Comparison of ENCODE assay signal across 6 cellular contexts in the genomic region with DNA sequence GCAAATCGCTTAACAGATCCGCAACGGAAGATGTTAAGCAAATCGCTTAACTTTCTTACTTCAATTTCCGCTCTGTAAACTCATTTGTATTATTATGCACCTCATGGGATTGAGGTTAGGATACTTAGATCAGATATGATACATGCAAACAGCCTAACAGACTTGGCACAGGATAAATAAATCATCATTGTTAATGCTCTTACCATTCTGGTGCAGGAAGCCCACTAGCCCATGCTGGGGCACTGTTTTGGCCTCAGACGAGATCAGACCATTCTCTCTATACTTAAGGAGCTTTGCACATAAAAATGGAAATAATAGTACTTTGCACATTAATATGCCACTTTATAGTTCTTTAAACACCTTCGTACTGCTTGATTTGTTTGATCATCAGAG. TPM values are rescaled to one million over a fixed set of nuclear protein-coding genes. Genes with fewer than 3 reads are reported as not detected.
DNase-seq lines count a peak whose midpoint lies in the region; ATAC-seq and TF ChIP-seq lines count a peak whose summit lies in the region.

No MANE protein-coding gene starts in this region.

- CTCF ChIA-PET in BJ (lab: Yijun Ruan, JAX): interaction anchor here (1.0 kb wide), 1 partner anchor 29 kb away, joined by 3 read pairs; no protein-coding TSS in a partner anchor

- TF ChIP-seq CTCF in BJ (IDR thresholded peaks at IDR 0.05; ENCODE audit: insufficient read depth, low read depth, low read length): no peak

- no peak for TF ChIP-seq POLR2A in erythroblast (IDR thresholded peaks at IDR 0.05; ENCODE audit: low read length)

- POLR2A ChIA-PET in BJ (lab: Charles Lee): no interaction called here

- H3K4me1 ChIP-seq in subcutaneous abdominal adipose tissue (ENCODE audit: control insufficient read depth in 5 of 5, insufficient read depth in 5 of 5, low read length in 5 of 5): peaks cover 0 to 26% (median 23%) of the 10 kb centered on the region in 5 donors

- H3K27ac ChIP-seq in subcutaneous abdominal adipose tissue (ENCODE audit: low read depth, low read length): peak overlapping the region; percentile 98

- no peak for ATAC-seq in GM21528 (IDR thresholded peaks at IDR 0.05; ENCODE audit: low FRiP score, unreplicated experiment)

- H3K27me3 ChIP-seq in BJ (ENCODE audit: control insufficient read depth, insufficient read depth, low read length) (no peaks in the 10 kb centered on the region), subcutaneous abdominal adipose tissue (ENCODE audit: control insufficient read depth in 5 of 5, insufficient read depth in 4 of 5, low read length in 5 of 5) (no peaks in the 10 kb centered on the region)

- H3K36me3 ChIP-seq in BJ (ENCODE audit: control insufficient read depth, insufficient read depth, low read length) (no peaks in the 10 kb centered on the region; the same call in 1 of the 2 replicates), subcutaneous abdominal adipose tissue (ENCODE audit: control insufficient read depth in 5 of 5, insufficient read depth in 5 of 5, low read length in 5 of 5) (peaks cover 7 to 20% (median 9%) of the 10 kb centered on the region in 5 donors)

- H3K9me3 ChIP-seq in subcutaneous abdominal adipose tissue (ENCODE audit: control insufficient read depth in 5 of 5, low read length in 5 of 5): no peaks in the 10 kb centered on the region

- DNase-seq in BJ (ENCODE audit: low read depth): no peak
- DNase-seq in NCI-H1417 treated with DMSO at 0.1 percent for 48 hours (lab: John Stamatoyannopoulos, UW): peak; percentile 2
- DNase-seq in erythroblast (lab: John Stamatoyannopoulos, UW): peak; percentile 72 to 78
- no peak for DNase-seq in iPS-NIHi11 (ENCODE audit: low spot score)

- H3K4me3 ChIP-seq in BJ (ENCODE audit: low read depth, low read length) (peak overlapping the region; percentile 64), subcutaneous abdominal adipose tissue (ENCODE audit: low read depth in 1 of 5, low read length in 5 of 5) (peak overlapping the region; percentile 79 to 94 (median 90))

- H3K9ac ChIP-seq in subcutaneous abdominal adipose tissue (ENCODE audit: low read length in 5 of 5): peak overlapping the region in 3 of 5 donors; percentile 54 to 71 (median 70)

RNA-seq across cellular contexts. Expression of a gene that starts 0.4 kb away (rescaled TPM):
- 55.8 and 65.6 TPM in 2 replicates for polyA plus RNA-seq in BJ (2011; rRNA removed)
- 42.8 and 48.1 TPM in 2 replicates for polyA minus RNA-seq in BJ (2011; rRNA and poly(A)+ RNA removed)

RNA-seq across cellular contexts. Expression of a gene that starts 1.3 kb away (rescaled TPM):
- polyA plus RNA-seq in BJ (2011; rRNA removed): 53.4 and 117 TPM in 2 replicates
- 13.1 and 21.4 TPM in 2 replicates for polyA minus RNA-seq in BJ (2011; rRNA and poly(A)+ RNA removed)

RNA-seq across cellular contexts. Expression of a gene that starts 23.9 kb away (rescaled TPM):
- polyA plus RNA-seq in BJ (2011; rRNA removed): 12.5 and 23.3 TPM in 2 replicates
- 3.3 and 4.6 TPM in 2 replicates for polyA minus RNA-seq in BJ (2011; rRNA and poly(A)+ RNA removed)

RNA-seq across cellular contexts. Expression of a gene that starts 40.0 kb away (rescaled TPM):
- 12,114 and 18,709 TPM in 2 replicates for polyA plus RNA-seq in BJ (2011; rRNA removed)
- polyA minus RNA-seq in BJ (2011; rRNA and poly(A)+ RNA removed): 11,136 and 21,615 TPM in 2 replicates

RNA-seq across cellular contexts. Expression of a gene that starts 42.5 kb away (rescaled TPM):
- 13.6 and 25.8 TPM in 2 replicates for polyA plus RNA-seq in BJ (2011; rRNA removed)
- polyA minus RNA-seq in BJ (2011; rRNA and poly(A)+ RNA removed): 5.7 and 13.7 TPM in 2 replicates

Comparison
In these comparisons a context has a peak if more than half of its experiments do, and no peak if none do; other contexts are left out.
1. DNase-seq: peak in NCI-H1417 treated with DMSO at 0.1 percent for 48 hours (single experiment) and erythroblast (2 of 2); none in BJ (single experiment) and iPS-NIHi11 (single experiment).